ENCODE assay signal across 14 cellular contexts in the genomic region with DNA sequence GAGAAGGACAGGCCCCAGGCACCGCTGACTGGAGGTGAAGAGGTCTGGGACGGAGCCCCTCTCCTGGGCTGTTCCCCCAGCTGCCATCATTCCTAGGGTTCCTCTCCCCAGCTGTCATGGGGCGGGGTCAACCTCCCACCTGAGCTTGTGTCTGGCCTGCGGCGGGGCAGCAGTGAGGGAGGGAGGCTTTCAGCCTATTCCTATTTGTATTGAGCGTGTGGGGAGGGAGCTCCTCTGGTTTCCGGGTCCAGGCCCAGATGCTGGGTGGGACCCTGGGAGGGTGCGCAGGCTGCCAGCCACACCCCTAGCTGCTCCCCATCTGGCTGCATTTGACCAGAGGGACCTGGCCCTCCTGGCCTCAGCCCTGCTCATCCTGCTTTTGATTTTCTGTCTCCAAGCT. TPM values are rescaled to one million over a fixed set of nuclear protein-coding genes. Genes with fewer than 3 reads are reported as not detected.
DNase-seq lines count a peak whose midpoint lies in the region; ATAC-seq and TF ChIP-seq lines count a peak whose summit lies in the region.
"Had no signal": no experiment of that assay in that cellular context is flagged by ENCODE, and none has a peak within 500 bp of the region (broad histone marks: within the 10 kb centered on the region; RNA-seq: fewer than 3 reads in every experiment).

No MANE protein-coding gene starts in this region.

- peak overlapping the region; percentile 59 for H3K27ac Mint-ChIP-seq in activated naive CD4-positive, alpha-beta T cell treated with anti-CD3 and anti-CD28 coated beads, Interleukin-2, amount 50 U/mL, for 24 hours
- H3K27ac Mint-ChIP-seq in activated naive CD4-positive, alpha-beta T cell treated with anti-CD3 and anti-CD28 coated beads for 36 hours = no peak overlapping the region
- H3K27ac Mint-ChIP-seq in central memory CD8-positive, alpha-beta T cell (ENCODE audit: low read depth) = peak overlapping the region; percentile 27
- peak overlapping the region; percentile 87 for H3K27ac Mint-ChIP-seq in stimulated activated effector memory CD8-positive, alpha-beta T cell treated with anti-CD3 and anti-CD28 coated beads, Interleukin-12 subunit alpha, Interleukin-12 subunit beta, amount 100 ng/mL, for 72 hours
- H3K27ac Mint-ChIP-seq: CD14-positive monocyte had no signal

- H3K27me3 Mint-ChIP-seq in activated naive CD4-positive, alpha-beta T cell treated with anti-CD3 and anti-CD28 coated beads, Interleukin-2, amount 50 U/mL, for 24 hours = no peaks in the 10 kb centered on the region
- H3K27me3 Mint-ChIP-seq in activated naive CD4-positive, alpha-beta T cell treated with anti-CD3 and anti-CD28 coated beads for 36 hours (ENCODE audit: low read depth) = no peaks in the 10 kb centered on the region
- H3K27me3 Mint-ChIP-seq in central memory CD8-positive, alpha-beta T cell = no peaks in the 10 kb centered on the region

- CTCF ChIA-PET in activated naive CD4-positive, alpha-beta T cell treated with anti-CD3 and anti-CD28 coated beads for 36 hours (lab: Charles Lee) = interaction anchor here (1.1 kb wide), 1 partner anchor 8 kb away, joined by 3 read pairs; no protein-coding TSS in a partner anchor

- no peak for DNase-seq in activated naive CD4-positive, alpha-beta T cell treated with anti-CD3 and anti-CD28 coated beads for 36 hours
- DNase-seq in NCI-H2171 (lab: John Stamatoyannopoulos, UW) (peak; percentile 39), GM13977 (ENCODE audit: low spot score) (no peak), T-helper 1 cell (no peak), MG63 (no peak)
- no peak for DNase-seq in central memory CD8-positive, alpha-beta T cell (ENCODE audit: low spot score in 2 of 2)
- no peak for DNase-seq in stimulated activated effector memory CD8-positive, alpha-beta T cell treated with anti-CD3 and anti-CD28 coated beads, Interleukin-12 subunit alpha, Interleukin-12 subunit beta, amount 100 ng/mL, for 72 hours (ENCODE audit: low spot score in 2 of 2)
- DNase-seq: MV-4-11, NCI-H1417, NCI-H187 treated with DMSO at 0.1 percent for 48 hours, NCI-H510A had no signal

- H3K9me3 Mint-ChIP-seq in activated naive CD4-positive, alpha-beta T cell treated with anti-CD3 and anti-CD28 coated beads, Interleukin-2, amount 50 U/mL, for 24 hours = no peaks in the 10 kb centered on the region
- H3K9me3 Mint-ChIP-seq in activated naive CD4-positive, alpha-beta T cell treated with anti-CD3 and anti-CD28 coated beads for 36 hours = no peaks in the 10 kb centered on the region
- H3K9me3 Mint-ChIP-seq in central memory CD8-positive, alpha-beta T cell = no peaks in the 10 kb centered on the region
- H3K9me3 Mint-ChIP-seq in stimulated activated effector memory CD8-positive, alpha-beta T cell treated with anti-CD3 and anti-CD28 coated beads, Interleukin-12 subunit alpha, Interleukin-12 subunit beta, amount 100 ng/mL, for 72 hours = no peaks in the 10 kb centered on the region

- no peaks in the 10 kb centered on the region for H3K9me3 ChIP-seq in MG63

- peaks cover 57% of the 10 kb centered on the region for H3K36me3 ChIP-seq in MG63

- H3K4me3 Mint-ChIP-seq in activated naive CD4-positive, alpha-beta T cell treated with anti-CD3 and anti-CD28 coated beads, Interleukin-2, amount 50 U/mL, for 24 hours = no peak overlapping the region
- no peak overlapping the region for H3K4me3 Mint-ChIP-seq in activated naive CD4-positive, alpha-beta T cell treated with anti-CD3 and anti-CD28 coated beads for 36 hours
- H3K4me3 Mint-ChIP-seq in central memory CD8-positive, alpha-beta T cell = no peak overlapping the region
- H3K4me3 Mint-ChIP-seq in stimulated activated effector memory CD8-positive, alpha-beta T cell treated with anti-CD3 and anti-CD28 coated beads, Interleukin-12 subunit alpha, Interleukin-12 subunit beta, amount 100 ng/mL, for 72 hours = no peak overlapping the region

- no peak for TF ChIP-seq CTCF in GM13977 (IDR thresholded peaks at IDR 0.05; ENCODE audit: extremely low read depth, insufficient read depth, missing control alignments)

- no peaks in the 10 kb centered on the region for H3K36me3 Mint-ChIP-seq in activated naive CD4-positive, alpha-beta T cell treated with anti-CD3 and anti-CD28 coated beads, Interleukin-2, amount 50 U/mL, for 24 hours
- no peaks in the 10 kb centered on the region for H3K36me3 Mint-ChIP-seq in activated naive CD4-positive, alpha-beta T cell treated with anti-CD3 and anti-CD28 coated beads for 36 hours (ENCODE audit: low read depth)
- peaks cover 6% of the 10 kb centered on the region for H3K36me3 Mint-ChIP-seq in central memory CD8-positive, alpha-beta T cell (ENCODE audit: insufficient read depth)
- peaks cover 5% of the 10 kb centered on the region for H3K36me3 Mint-ChIP-seq in stimulated activated effector memory CD8-positive, alpha-beta T cell treated with anti-CD3 and anti-CD28 coated beads, Interleukin-12 subunit alpha, Interleukin-12 subunit beta, amount 100 ng/mL, for 72 hours
- H3K36me3 Mint-ChIP-seq: CD14-positive monocyte had no signal

- ATAC-seq in central memory CD8-positive, alpha-beta T cell (replicated peaks; ENCODE audit: extremely low read depth, poor library complexity, severe bottlenecking) = no peak
- ATAC-seq in stimulated activated effector memory CD8-positive, alpha-beta T cell treated with anti-CD3 and anti-CD28 coated beads, Interleukin-12 subunit alpha, Interleukin-12 subunit beta, amount 100 ng/mL, for 72 hours = no peak

- no peak overlapping the region for H3K4me3 ChIP-seq in MG63

- in situ Hi-C loops in GM13977 (cut with MboI; ENCODE audit: low pct_unique_long_range_greater_than_20kb, low sequenced_read_pairs, unreplicated experiment) = no loop called here

- intact Hi-C loops in activated naive CD4-positive, alpha-beta T cell treated with anti-CD3 and anti-CD28 coated beads for 36 hours (cut with micrococcal nuclease) = no loop called here

- H3K27me3 ChIP-seq in MG63 = no peaks in the 10 kb centered on the region

- no peaks in the 10 kb centered on the region for H3K4me1 Mint-ChIP-seq in activated naive CD4-positive, alpha-beta T cell treated with anti-CD3 and anti-CD28 coated beads, Interleukin-2, amount 50 U/mL, for 24 hours
- no peaks in the 10 kb centered on the region for H3K4me1 Mint-ChIP-seq in activated naive CD4-positive, alpha-beta T cell treated with anti-CD3 and anti-CD28 coated beads for 36 hours (ENCODE audit: low read depth)
- H3K4me1 Mint-ChIP-seq in central memory CD8-positive, alpha-beta T cell = peaks cover 7% of the 10 kb centered on the region
- peaks cover 7% of the 10 kb centered on the region for H3K4me1 Mint-ChIP-seq in stimulated activated effector memory CD8-positive, alpha-beta T cell treated with anti-CD3 and anti-CD28 coated beads, Interleukin-12 subunit alpha, Interleukin-12 subunit beta, amount 100 ng/mL, for 72 hours

RNA-seq across cellular contexts. Expression of gene TSPAN4, which starts 13.7 kb away (rescaled TPM):
- total RNA-seq in activated naive CD4-positive, alpha-beta T cell treated with anti-CD3 and anti-CD28 coated beads for 36 hours = 1 to 10 TPM; 5.0 to 6.3 TPM
- 222 and 399 TPM in 2 replicates for total RNA-seq in MG63 (2014; rRNA removed; shearing (Covaris generic); ENCODE audit: low replicate concordance)

RNA-seq across cellular contexts. Expression of gene POLR2L, which starts 14.1 kb away (rescaled TPM):
- 10 to 100 TPM; 68.1 to 68.2 TPM for total RNA-seq in activated naive CD4-positive, alpha-beta T cell treated with anti-CD3 and anti-CD28 coated beads for 36 hours
- total RNA-seq in MG63 (2014; rRNA removed; shearing (Covaris generic); ENCODE audit: low replicate concordance) = 9.7 and 190 TPM in 2 replicates

RNA-seq across cellular contexts. Expression of gene CD151, which starts 23.6 kb away (rescaled TPM):
- 10 to 100 TPM; 16.3 to 18.1 TPM for total RNA-seq in activated naive CD4-positive, alpha-beta T cell treated with anti-CD3 and anti-CD28 coated beads for 36 hours
- 1,173 and 1,451 TPM in 2 replicates for total RNA-seq in MG63 (2014; rRNA removed; shearing (Covaris generic); ENCODE audit: low replicate concordance)

RNA-seq across cellular contexts. Expression of gene CRACR2B, which starts 28.7 kb away (rescaled TPM):
- under 1 TPM; 0.32 to 0.41 TPM for total RNA-seq in activated naive CD4-positive, alpha-beta T cell treated with anti-CD3 and anti-CD28 coated beads for 36 hours
- total RNA-seq in MG63 (2014; rRNA removed; shearing (Covaris generic); ENCODE audit: low replicate concordance) = not detected in 2 replicates
- total RNA-seq: SK-MEL-5 had no signal

RNA-seq across cellular contexts. Expression of gene PNPLA2, which starts 37.7 kb away (rescaled TPM):
- 10 to 100 TPM; 15.5 to 22.6 TPM for total RNA-seq in activated naive CD4-positive, alpha-beta T cell treated with anti-CD3 and anti-CD28 coated beads for 36 hours
- 4.2 and 12.4 TPM in 2 replicates for total RNA-seq in MG63 (2014; rRNA removed; shearing (Covaris generic); ENCODE audit: low replicate concordance)

Comparison
In these comparisons a context has a peak if more than half of its experiments do, and no peak if none do; other contexts are left out.
1. RNA of gene TSPAN4, which starts 13.7 kb away (total RNA-seq): 222 to 399 TPM in MG63; 5.0 to 6.3 TPM in activated naive CD4-positive, alpha-beta T cell treated with anti-CD3 and anti-CD28 coated beads for 36 hours; every median in the first group is over 10 times any median in the second.
2. RNA of gene CD151, which starts 23.6 kb away (total RNA-seq): 1,173 to 1,451 TPM in MG63; 16.3 to 18.1 TPM in activated naive CD4-positive, alpha-beta T cell treated with anti-CD3 and anti-CD28 coated beads for 36 hours; every median in the first group is over 10 times any median in the second.